28 cellular contexts compared by ENCODE assay signal in the genomic region with DNA sequence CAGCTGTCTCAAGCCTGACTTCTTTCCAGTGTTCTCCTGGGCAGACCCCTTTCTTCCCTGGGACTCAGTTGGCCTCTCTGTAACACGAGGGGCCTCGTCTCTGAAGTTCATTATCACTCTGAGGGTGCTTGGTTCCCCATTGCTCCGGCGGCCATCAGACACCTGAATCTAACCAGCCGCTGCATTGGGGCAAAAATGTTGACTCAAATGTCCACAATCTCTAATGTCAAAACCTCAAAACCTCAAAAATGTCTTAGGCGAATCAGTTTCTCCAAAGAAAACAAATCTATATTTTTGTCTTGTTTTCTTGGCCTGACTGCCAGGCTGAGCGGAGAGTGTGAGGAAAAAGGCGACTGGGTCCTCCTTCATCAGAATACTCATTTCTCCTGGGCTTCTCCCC.
DNase-seq lines count a peak whose midpoint lies in the region; TF ChIP-seq lines count a peak whose summit lies in the region.
"Had no signal": no experiment of that assay in that cellular context is flagged by ENCODE, and none has a peak within 500 bp of the region (broad histone marks: within the 10 kb centered on the region; RNA-seq: fewer than 3 reads in every experiment).

No MANE protein-coding gene starts in this region.

- H2AFZ ChIP-seq in osteoblast (ENCODE audit: low read length) = no peak overlapping the region

- H3K4me1 ChIP-seq in osteoblast (ENCODE audit: insufficient read depth, low read length) = peaks cover 12% of the 10 kb centered on the region
- H3K4me1 ChIP-seq: foreskin keratinocyte, psoas muscle, testis had no signal

- peaks cover 66% of the 10 kb centered on the region for H3K27me3 ChIP-seq in osteoblast (ENCODE audit: insufficient read depth, low read length)
- H3K27me3 ChIP-seq: testis had no signal

- H3K9me3 ChIP-seq in osteoblast (ENCODE audit: low read depth, low read length) = no peaks in the 10 kb centered on the region
- H3K9me3 ChIP-seq: heart left ventricle, neutrophil, psoas muscle, testis had no signal

- no peak overlapping the region for H3K4me3 ChIP-seq in choroid plexus epithelial cell (ENCODE audit: low read depth, low read length)
- no peak overlapping the region for H3K4me3 ChIP-seq in osteoblast (ENCODE audit: insufficient read depth, low read length)
- H3K4me3 ChIP-seq: GM12878, heart left ventricle, psoas muscle, testis had no signal

- TF ChIP-seq CTCF in choroid plexus epithelial cell (conservative IDR thresholded peaks at IDR 0.05; ENCODE audit: low read depth, low read length) = no peak
- TF ChIP-seq CTCF in osteoblast (IDR thresholded peaks at IDR 0.05; ENCODE audit: extremely low read depth, low read depth, low read length) = no peak

- no peaks in the 10 kb centered on the region for H3K36me3 ChIP-seq in osteoblast (ENCODE audit: insufficient read depth, low read length)
- H3K36me3 ChIP-seq: heart left ventricle, neutrophil, WERI-Rb-1 had no signal

- H3K4me2 ChIP-seq in osteoblast (ENCODE audit: insufficient read depth, low read length) = peak overlapping the region; percentile 49

- H3K27ac ChIP-seq in osteoblast (ENCODE audit: low read depth, low read length) = no peak overlapping the region
- H3K27ac ChIP-seq in caudate nucleus (ENCODE audit: low read depth, low read length) = no peak overlapping the region
- H3K27ac ChIP-seq: foreskin keratinocyte, heart left ventricle, neutrophil, psoas muscle, testis, WERI-Rb-1 had no signal

- DNase-seq in HS-27A (ENCODE audit: low read depth) (peak; percentile 19), RPMI7951 (ENCODE audit: low read depth) (peak; percentile 29), choroid plexus epithelial cell (ENCODE audit: low read depth) (peak; percentile 82), osteoblast (ENCODE audit: insufficient read length, low spot score, missing footprints) (no peak), HuH-7.5 (ENCODE audit: low spot score) (no peak), iPS-NIHi11 (ENCODE audit: low spot score) (no peak), caudate nucleus (lab: John Stamatoyannopoulos, UW) (no peak)
- DNase-seq: activated CD4-positive, alpha-beta T cell treated with anti-CD3 and anti-CD28 coated beads for 48 hours; activated CD8-positive, alpha-beta memory T cell treated with anti-CD3 and anti-CD28 coated beads for 24 hours; activated effector memory CD4-positive, alpha-beta T cell treated with anti-CD3 and anti-CD28 coated beads, Interleukin-2, amount 50 U/mL, for 16 hours; activated naive CD8-positive, alpha-beta T cell treated with anti-CD3 and anti-CD28 coated beads for 36 hours; Calu3; DND-41; effector CD4-positive, alpha-beta T cell; foreskin keratinocyte; GOT3; heart left ventricle; KG1; NCI-H1694 treated with DMSO at 0.1 percent for 48 hours; NCI-H2171; NCI-H524 treated with DMSO at 0.1 percent for 48 hours; psoas muscle; SIG-M5; stimulated activated naive CD4-positive, alpha-beta T cell treated with Interleukin-2 at 50 U/mL for 16 hours; testis; WERI-Rb-1 had no signal

- H3K79me2 ChIP-seq in osteoblast (ENCODE audit: insufficient read depth, low read length) = no peaks in the 10 kb centered on the region

- H4K20me1 ChIP-seq in osteoblast (ENCODE audit: insufficient read depth, low read length) = no peaks in the 10 kb centered on the region

Comparison
In these comparisons a context has a peak if more than half of its experiments do, and no peak if none do; other contexts are left out.
1. DNase-seq: peak in HS-27A (single experiment), RPMI7951 (single experiment) and choroid plexus epithelial cell (single experiment); none in osteoblast (single experiment), HuH-7.5 (single experiment), iPS-NIHi11 (single experiment) and caudate nucleus (0 of 61).